17 cellular contexts compared by ENCODE assay signal in the genomic region with DNA sequence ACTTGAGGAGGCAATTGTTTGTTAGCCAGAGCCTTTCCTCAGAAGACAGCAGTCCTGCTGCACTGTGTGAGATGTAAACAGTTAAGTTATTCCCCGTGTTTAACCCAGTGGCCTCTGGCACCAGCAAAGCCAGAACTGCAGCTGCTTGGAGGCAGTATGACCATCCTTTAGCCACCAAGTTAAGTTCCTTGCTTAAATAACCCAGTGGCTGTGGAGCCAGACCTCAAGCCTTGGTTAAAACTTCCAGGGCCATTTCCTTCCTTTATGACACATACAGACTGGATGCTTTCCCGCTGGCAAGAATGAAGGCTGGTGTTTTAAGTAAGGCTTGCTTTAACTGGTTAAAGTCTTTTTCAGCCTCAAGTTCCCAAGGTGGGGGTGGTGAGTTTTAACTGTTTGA.
DNase-seq lines count a peak whose midpoint lies in the region; ATAC-seq and TF ChIP-seq lines count a peak whose summit lies in the region.
"Had no signal": no experiment of that assay in that cellular context is flagged by ENCODE, and none has a peak within 500 bp of the region (broad histone marks: within the 10 kb centered on the region; RNA-seq: fewer than 3 reads in every experiment).

No MANE protein-coding gene starts in this region.

- H4K20me1 ChIP-seq in PC-3 (ENCODE audit: low read length): no peaks in the 10 kb centered on the region

- H2BK15ac ChIP-seq in mesendoderm (replicated peaks; ENCODE audit: low read depth): no peak overlapping the region

- H3K9ac ChIP-seq in PC-3 (ENCODE audit: low read length) (no peak overlapping the region), endodermal cell (ENCODE audit: extremely low read depth, low read length, poor library complexity, severe bottlenecking) (no peak overlapping the region), mesendoderm (ENCODE audit: low read length) (no peak overlapping the region)

- H3K27me3 ChIP-seq in PC-3 (ENCODE audit: low read length): no peaks in the 10 kb centered on the region
- no peaks in the 10 kb centered on the region for H3K27me3 ChIP-seq in endodermal cell (ENCODE audit: control insufficient read depth, insufficient read depth, low read length, poor library complexity, severe bottlenecking)
- H3K27me3 ChIP-seq in mesendoderm (ENCODE audit: insufficient read depth, low read length, poor library complexity): no peaks in the 10 kb centered on the region
- H3K27me3 ChIP-seq: BE2C had no signal

- H3K79me2 ChIP-seq in PC-3 (ENCODE audit: low read length) (no peaks in the 10 kb centered on the region), mesendoderm (ENCODE audit: control insufficient read depth, insufficient read depth, low read length) (no peaks in the 10 kb centered on the region)

- H3K4me1 Mint-ChIP-seq in endodermal cell: peaks cover 24% of the 10 kb centered on the region
- H3K4me1 Mint-ChIP-seq: CD4-positive, alpha-beta memory T cell had no signal

- peaks cover 41% of the 10 kb centered on the region for H3K9me3 Mint-ChIP-seq in endodermal cell

- H4K5ac ChIP-seq in mesendoderm (ENCODE audit: low read length): no peak overlapping the region

- H3K4me2 ChIP-seq in PC-3 (ENCODE audit: low read length) (no peak overlapping the region), mesendoderm (ENCODE audit: low read length) (no peak overlapping the region)
- H3K4me2 ChIP-seq: A549 had no signal

- no peak overlapping the region for H3K18ac ChIP-seq in mesendoderm (ENCODE audit: low read length)

- H2BK120ac ChIP-seq in mesendoderm (ENCODE audit: low read depth, low read length): no peak overlapping the region

- no peak overlapping the region for H3K56ac ChIP-seq in mesendoderm (ENCODE audit: low read length)

- no peak overlapping the region for H2AK5ac ChIP-seq in mesendoderm (ENCODE audit: low read length)

- no peak overlapping the region for H3K23ac ChIP-seq in mesendoderm (ENCODE audit: low read length)

- H2BK5ac ChIP-seq in mesendoderm (ENCODE audit: low read length): no peak overlapping the region

- CTCF ChIA-PET in PC-3 (lab: Charles Lee): no interaction called here

- no peak overlapping the region for H2AFZ ChIP-seq in PC-3 (ENCODE audit: low read length)

- no peaks in the 10 kb centered on the region for H3K27me3 Mint-ChIP-seq in endodermal cell (ENCODE audit: insufficient read depth)
- H3K27me3 Mint-ChIP-seq: CD4-positive, alpha-beta memory T cell had no signal

- DNase-seq in PC-3 (peak; percentile 4), endodermal cell (no peak), mesendoderm (peak; percentile 2), GM13976 (ENCODE audit: low spot score) (no peak), NCI-H1436 treated with DMSO at 0.1 percent for 48 hours (lab: John Stamatoyannopoulos, UW) (no peak)
- DNase-seq: BE2C; CD4-positive, alpha-beta memory T cell; COR-L47; DMS153; DMS79 treated with DMSO at 0.1 percent for 48 hours; EL; GF-D8 had no signal

- H3K4ac ChIP-seq in mesendoderm (ENCODE audit: low read depth, low read length): peak overlapping the region; percentile 36

- no peak overlapping the region for H3K27ac ChIP-seq in PC-3 (ENCODE audit: low read length)
- no peak overlapping the region for H3K27ac ChIP-seq in endodermal cell (ENCODE audit: low read depth, low read length)
- H3K27ac ChIP-seq in mesendoderm (ENCODE audit: low read depth, low read length): no peak overlapping the region
- H3K27ac ChIP-seq: A549, C4-2B had no signal

- H3K4me3 Mint-ChIP-seq in endodermal cell: no peak overlapping the region
- H3K4me3 Mint-ChIP-seq: CD4-positive, alpha-beta memory T cell had no signal

- TF ChIP-seq CTCF in PC-3 (conservative IDR thresholded peaks at IDR 0.05; ENCODE audit: low read depth, low read length) (no peak), endodermal cell (conservative IDR thresholded peaks at IDR 0.05) (no peak), GM13976 (IDR thresholded peaks at IDR 0.05; ENCODE audit: borderline replicate concordance, control extremely low read depth, extremely low read depth, insufficient read depth, missing control alignments) (no peak)

- H4K8ac ChIP-seq in mesendoderm (ENCODE audit: low read depth, low read length): no peak overlapping the region

- H3K79me1 ChIP-seq in mesendoderm (ENCODE audit: low read length): no peaks in the 10 kb centered on the region

- intact Hi-C loops in PC-3 (cut with micrococcal nuclease): no loop called here

- H3F3A ChIP-seq in PC-3 (ENCODE audit: low read length, unreplicated experiment): no peaks in the 10 kb centered on the region

- H3K9me3 ChIP-seq in PC-3 (ENCODE audit: low read length) (no peaks in the 10 kb centered on the region), endodermal cell (ENCODE audit: control insufficient read depth, low read length) (peaks cover 9% of the 10 kb centered on the region)
- H3K9me3 ChIP-seq: A549, BE2C had no signal

- POLR2A ChIA-PET in PC-3 (lab: Charles Lee; ENCODE audit: unreplicated experiment): no interaction called here

- 46% methylated on average over 2 of the region's 2 CpGs; no CpG with 5 or more reads in 1 of the 2 experiments for WGBS in endodermal cell (ENCODE audit: insufficient coverage in 1 of 2, insufficient read length in 1 of 2), 2 experiments
- WGBS in mesendoderm (ENCODE audit: extremely low coverage, insufficient coverage, low lambda C conversion rate): no CpG with 5 or more reads among the region's 2 CpGs

- in situ Hi-C loops in GM13976 (cut with MboI; ENCODE audit: low sequenced_read_pairs, unreplicated experiment): no loop called here

- BruUV-seq in PC-3 (replicated peaks; lab: Mats Ljungman, UMichigan): no TSS peak

- H3K4me3 ChIP-seq in PC-3 (ENCODE audit: low read length) (no peak overlapping the region), endodermal cell (ENCODE audit: low read length) (no peak overlapping the region), mesendoderm (ENCODE audit: low read length) (no peak overlapping the region)
- H3K4me3 ChIP-seq: A549 had no signal

- no peak; the same call in 1 of the 2 replicates for ATAC-seq in PC-3
- ATAC-seq in HG03457 (IDR thresholded peaks at IDR 0.05; ENCODE audit: unreplicated experiment): no peak
- ATAC-seq in HG03025 (IDR thresholded peaks at IDR 0.05; ENCODE audit: low FRiP score, unreplicated experiment): no peak
- ATAC-seq: A549, HCT116 had no signal

- peak overlapping the region; percentile 40 for H3K27ac Mint-ChIP-seq in endodermal cell
- H3K27ac Mint-ChIP-seq: CD4-positive, alpha-beta memory T cell had no signal

- no peaks in the 10 kb centered on the region for H3K36me3 Mint-ChIP-seq in endodermal cell (ENCODE audit: low read depth)
- H3K36me3 Mint-ChIP-seq: CD4-positive, alpha-beta memory T cell had no signal

- no peaks in the 10 kb centered on the region for H3K9me2 ChIP-seq in PC-3 (replicated peaks; ENCODE audit: low read length)

- no peaks in the 10 kb centered on the region for H3K4me1 ChIP-seq in PC-3 (ENCODE audit: insufficient read depth, low read length)
- no peaks in the 10 kb centered on the region for H3K4me1 ChIP-seq in endodermal cell (ENCODE audit: control insufficient read depth, insufficient read depth, low read length)
- no peaks in the 10 kb centered on the region for H3K4me1 ChIP-seq in mesendoderm (ENCODE audit: control insufficient read depth, low read depth, low read length)
- H3K4me1 ChIP-seq: A549, BE2C had no signal

- H3K36me3 ChIP-seq in PC-3 (ENCODE audit: low read depth, low read length) (no peaks in the 10 kb centered on the region), endodermal cell (ENCODE audit: control insufficient read depth, insufficient read depth, low read length) (no peaks in the 10 kb centered on the region), mesendoderm (ENCODE audit: control insufficient read depth, insufficient read depth, low read length) (no peaks in the 10 kb centered on the region)
- H3K36me3 ChIP-seq: BE2C had no signal

Comparison
In these comparisons a context has a peak if more than half of its experiments do, and no peak if none do; other contexts are left out.
1. DNase-seq: peak in PC-3 (single experiment) and mesendoderm (single experiment); none in endodermal cell (single experiment), GM13976 (single experiment) and NCI-H1436 treated with DMSO at 0.1 percent for 48 hours (single experiment).